Comparison of ENCODE assay signal across 25 cellular contexts in genomic region chr9:38708759-38709158, GRCh38. TPM values are rescaled to one million over a fixed set of nuclear protein-coding genes. Genes with fewer than 3 reads are reported as not detected.
DNase-seq lines count a peak whose midpoint lies in the region; TF ChIP-seq lines count a peak whose summit lies in the region.
"Had no signal": no experiment of that assay in that cellular context is flagged by ENCODE, and none has a peak within 500 bp of the region (broad histone marks: within the 10 kb centered on the region; RNA-seq: fewer than 3 reads in every experiment).

No MANE protein-coding gene starts in this region.

- no peak for TF ChIP-seq CTCF in fibroblast of lung (conservative IDR thresholded peaks at IDR 0.05 in 1 of 2, IDR thresholded peaks at IDR 0.05 in 1 of 2; ENCODE audit: low read depth in 1 of 2, low read length in 2 of 2)
- no peak for TF ChIP-seq CTCF in GM10248 (IDR thresholded peaks at IDR 0.05; ENCODE audit: control extremely low read depth, extremely low read depth, low read depth, missing control alignments)
- no peak for TF ChIP-seq CTCF in endodermal cell (conservative IDR thresholded peaks at IDR 0.05)

- H3K36me3 ChIP-seq in fibroblast of lung (ENCODE audit: control insufficient read depth, insufficient read depth, low read length), result no peaks in the 10 kb centered on the region
- no peaks in the 10 kb centered on the region for H3K36me3 ChIP-seq in endodermal cell (ENCODE audit: control insufficient read depth, insufficient read depth, low read length)
- H3K36me3 ChIP-seq: upper lobe of left lung, WERI-Rb-1 had no signal

- no peak overlapping the region for H3K4me3 ChIP-seq in fibroblast of lung (replicated peaks in 1 of 4; ENCODE audit: control extremely low read depth in 1 of 4, insufficient read depth in 1 of 4, low read depth in 3 of 4, low read length in 4 of 4)
- H3K4me3 ChIP-seq in skeletal muscle cell (ENCODE audit: low read depth, low read length), result no peak overlapping the region
- no peak overlapping the region for H3K4me3 ChIP-seq in endodermal cell (ENCODE audit: low read length)
- H3K4me3 ChIP-seq: body of pancreas, upper lobe of left lung had no signal

- DNase-seq in NCI-H146 (lab: John Stamatoyannopoulos, UW), result peak; percentile 43
- no peak for DNase-seq in NCI-H146 treated with DMSO at 0.1 percent for 48 hours (lab: John Stamatoyannopoulos, UW; ENCODE audit: unreplicated experiment)
- peak; percentile 38 for DNase-seq in RPMI7951 (ENCODE audit: low read depth)
- DNase-seq in fibroblast of lung (ENCODE audit: low read depth in 2 of 2), result peak; percentile 5 to 47
- DNase-seq in skeletal muscle cell (ENCODE audit: low read depth), result peak; percentile 58
- no peak for DNase-seq in GM10248 (ENCODE audit: extremely low spot score)
- no peak for DNase-seq in amygdala (lab: John Stamatoyannopoulos, UW)
- DNase-seq in endodermal cell, result no peak
- DNase-seq: 8988T; activated CD4-positive, alpha-beta T cell treated with anti-CD3 and anti-CD28 coated beads, Interleukin-2, amount 50 U/mL, for 1 hour; body of pancreas; effector CD4-positive, alpha-beta T cell; EL; NCI-H187; NCI-H2227 treated with DMSO at 0.1 percent for 48 hours; nucleus accumbens; stimulated activated CD8-positive, alpha-beta memory T cell treated with anti-CD3 and anti-CD28 coated beads, Interleukin-4, amount 100 ng/mL, for 48 hours; upper lobe of left lung; WERI-Rb-1 had no signal

- no peaks in the 10 kb centered on the region for H4K20me1 ChIP-seq in fibroblast of lung (ENCODE audit: control insufficient read depth, extremely low read depth, insufficient read depth, low read length)

- no peaks in the 10 kb centered on the region for H3K4me1 ChIP-seq in fibroblast of lung (ENCODE audit: control insufficient read depth, extremely low read depth, insufficient read depth, low read length)
- no peaks in the 10 kb centered on the region for H3K4me1 ChIP-seq in endodermal cell (ENCODE audit: control insufficient read depth, insufficient read depth, low read length)
- H3K4me1 ChIP-seq: body of pancreas, upper lobe of left lung had no signal

- no peak overlapping the region for H3K27ac Mint-ChIP-seq in endodermal cell
- H3K27ac Mint-ChIP-seq: activated naive CD8-positive, alpha-beta T cell; activated T-helper 17 cell treated with anti-CD3 and anti-CD28 coated beads, Interleukin-2, amount 50 U/mL, for 72 hours had no signal

- H3K9me3 ChIP-seq in fibroblast of lung (ENCODE audit: control insufficient read depth, insufficient read depth, low read depth, low read length), result no peaks in the 10 kb centered on the region
- no peaks in the 10 kb centered on the region for H3K9me3 ChIP-seq in endodermal cell (ENCODE audit: control insufficient read depth, low read length)
- H3K9me3 ChIP-seq: body of pancreas, upper lobe of left lung had no signal

- H3K9me3 Mint-ChIP-seq in endodermal cell, result peaks cover 2% of the 10 kb centered on the region
- H3K9me3 Mint-ChIP-seq: activated T-helper 17 cell treated with anti-CD3 and anti-CD28 coated beads, Interleukin-2, amount 50 U/mL, for 72 hours had no signal

- WGBS in endodermal cell (ENCODE audit: insufficient coverage in 1 of 2, insufficient read length in 1 of 2), 2 experiments, result 71% methylated on average over 3 of the region's 3 CpGs; no CpG with 5 or more reads in 1 of the 2 experiments

- H3K36me3 Mint-ChIP-seq in endodermal cell (ENCODE audit: low read depth), result no peaks in the 10 kb centered on the region
- H3K36me3 Mint-ChIP-seq: activated naive CD8-positive, alpha-beta T cell had no signal

- H3K4me1 Mint-ChIP-seq in endodermal cell, result no peaks in the 10 kb centered on the region
- H3K4me1 Mint-ChIP-seq: activated T-helper 17 cell treated with anti-CD3 and anti-CD28 coated beads, Interleukin-2, amount 50 U/mL, for 72 hours had no signal

- H2AFZ ChIP-seq in fibroblast of lung (ENCODE audit: low read length), result no peak overlapping the region

- POLR2A ChIA-PET in GM10248 (lab: Yijun Ruan, JAX), result no interaction called here

- H3K27ac ChIP-seq in fibroblast of lung (ENCODE audit: insufficient read depth, low read length) (no peak overlapping the region), endodermal cell (ENCODE audit: low read depth, low read length) (no peak overlapping the region)
- H3K27ac ChIP-seq: body of pancreas, upper lobe of left lung, WERI-Rb-1 had no signal

- no peak overlapping the region for H3K4me3 Mint-ChIP-seq in endodermal cell
- H3K4me3 Mint-ChIP-seq: activated naive CD8-positive, alpha-beta T cell; activated T-helper 17 cell treated with anti-CD3 and anti-CD28 coated beads, Interleukin-2, amount 50 U/mL, for 72 hours had no signal

- H3K27me3 ChIP-seq in fibroblast of lung (ENCODE audit: control insufficient read depth, insufficient read depth, low read length), result no peaks in the 10 kb centered on the region
- H3K27me3 ChIP-seq in endodermal cell (ENCODE audit: control insufficient read depth, insufficient read depth, low read length, poor library complexity, severe bottlenecking), result no peaks in the 10 kb centered on the region
- H3K27me3 ChIP-seq: body of pancreas, upper lobe of left lung had no signal

- H3K27me3 Mint-ChIP-seq in endodermal cell (ENCODE audit: insufficient read depth), result no peaks in the 10 kb centered on the region

- H3K9ac ChIP-seq in fibroblast of lung (ENCODE audit: insufficient read depth, low read length) (no peak overlapping the region), endodermal cell (ENCODE audit: extremely low read depth, low read length, poor library complexity, severe bottlenecking) (no peak overlapping the region)

- H3K4me2 ChIP-seq in fibroblast of lung (ENCODE audit: extremely low read depth, insufficient read depth, low read length), result no peak overlapping the region

- no peaks in the 10 kb centered on the region for H3K79me2 ChIP-seq in fibroblast of lung (ENCODE audit: control insufficient read depth, insufficient read depth, low read length)

- CTCF ChIA-PET in GM10248 (lab: Yijun Ruan, JAX), result interaction anchor here (1.5 to 5.0 kb wide), 5 partner anchors 11 to 87 kb away, joined by 7 to 48 read pairs (median 21); partner anchors contain the start of gene ANKRD18A

RNA-seq across cellular contexts. Expression of gene FAM240B, which starts 11.2 kb away (rescaled TPM):
- not detected in 2 replicates for total RNA-seq in RPMI7951 (2014; rRNA removed; shearing (Covaris generic))
- total RNA-seq in fibroblast of lung, result not detected in 2 replicates
- not detected in 2 replicates for polyA plus RNA-seq in fibroblast of lung
- not detected in 2 replicates for polyA plus RNA-seq in fibroblast of lung (2012)
- not detected in 2 replicates for polyA minus RNA-seq in fibroblast of lung (ENCODE audit: low replicate concordance)
- not detected for total RNA-seq in endodermal cell
- not detected for polyA plus RNA-seq in endodermal cell (2013, experiment 1 of 2)
- polyA plus RNA-seq in endodermal cell (2013, experiment 2 of 2), result not detected
- total RNA-seq: activated T-helper 17 cell treated with anti-CD3 and anti-CD28 coated beads, Interleukin-2, amount 50 U/mL, for 72 hours; body of pancreas; chondrocyte; renal cortical epithelial cell; SK-MEL-5; T-helper 2 cell treated with Interferon-gamma antibody and Interleukin-4, amounts not matched to agents 100 ng/mL and 5 ng/mL, for 36 hours; upper lobe of left lung had no signal

Comparison
In these comparisons a context has a peak if more than half of its experiments do, and no peak if none do; other contexts are left out.
1. DNase-seq: peak in NCI-H146 (single experiment), RPMI7951 (single experiment), fibroblast of lung (2 of 2) and skeletal muscle cell (single experiment); none in NCI-H146 treated with DMSO at 0.1 percent for 48 hours (single experiment), GM10248 (single experiment), amygdala (0 of 56) and endodermal cell (single experiment).